Comparison of ENCODE assay signal across 20 cellular contexts in the genomic region with DNA sequence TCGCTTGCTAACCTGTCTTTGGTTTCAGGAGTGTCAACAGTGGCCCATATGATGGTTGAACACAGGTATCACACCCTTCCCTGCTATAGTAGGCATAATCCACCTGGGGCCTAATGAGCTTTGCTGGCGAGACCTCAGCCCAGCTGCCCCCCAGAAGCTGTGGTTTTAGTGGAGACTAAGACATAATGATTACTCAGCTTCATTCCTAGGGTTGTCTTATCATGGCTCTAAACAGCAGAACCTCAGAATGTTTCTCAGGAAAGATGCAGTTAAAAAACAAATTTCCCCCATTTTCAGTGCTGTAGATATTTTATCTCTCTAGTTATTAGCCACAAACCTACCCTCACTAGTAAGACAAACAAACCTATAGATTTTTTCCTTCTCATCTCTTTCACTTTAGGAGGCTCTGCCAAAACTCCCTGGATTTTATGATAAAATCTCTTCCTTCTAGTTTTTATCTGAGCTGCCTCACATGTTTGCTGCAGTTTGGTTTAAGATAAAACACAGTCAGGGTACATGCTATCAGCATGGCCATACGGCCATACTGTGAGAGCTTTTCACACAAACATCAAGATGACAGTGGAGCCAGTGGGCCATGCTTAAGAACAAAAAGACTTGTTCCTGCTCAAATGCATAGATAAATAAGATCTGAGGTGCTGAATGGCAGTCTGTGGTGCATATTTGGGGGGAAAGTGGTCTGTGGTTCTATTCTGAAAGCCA.
DNase-seq lines count a peak whose midpoint lies in the region; ATAC-seq and TF ChIP-seq lines count a peak whose summit lies in the region.
"Had no signal": no experiment of that assay in that cellular context is flagged by ENCODE, and none has a peak within 500 bp of the region (broad histone marks: within the 10 kb centered on the region; RNA-seq: fewer than 3 reads in every experiment).

No MANE protein-coding gene starts in this region.

- POLR2A ChIA-PET in CD4-positive, alpha-beta T cell (lab: Charles Lee) = interaction anchor here (1.6 kb wide), 1 partner anchor 90 kb away, joined by 6 read pairs; no protein-coding TSS in a partner anchor

- peak overlapping the region; percentile 46 for H3K27ac Mint-ChIP-seq in CD4-positive, alpha-beta T cell
- H3K27ac Mint-ChIP-seq: activated B cell treated with CpG ODN at 0.5 μM for 24 hours; stimulated activated naive CD8-positive, alpha-beta T cell treated with anti-CD3 and anti-CD28 coated beads, Interleukin-15, amount 100 ng/mL, for 72 hours had no signal

- H3K23ac ChIP-seq in mesendoderm (ENCODE audit: low read length) = no peak overlapping the region

- H2AK5ac ChIP-seq in mesendoderm (ENCODE audit: low read length) = no peak overlapping the region

- no peak overlapping the region for H3K4me3 ChIP-seq in HUES48 (ENCODE audit: low read depth, low read length)
- no peak overlapping the region for H3K4me3 ChIP-seq in mesendoderm (ENCODE audit: low read length)
- H3K4me3 ChIP-seq: mucosa of descending colon, sigmoid colon, upper lobe of left lung had no signal

- H3K4me1 ChIP-seq in HUES48 (ENCODE audit: control insufficient read depth, insufficient read depth, low read length) = peaks cover 16% of the 10 kb centered on the region
- H3K4me1 ChIP-seq in mesendoderm (ENCODE audit: control insufficient read depth, low read depth, low read length) = peaks cover 11% of the 10 kb centered on the region

- DNase-seq in CD4-positive, alpha-beta T cell = no peak
- peak; percentile 94 for DNase-seq in mesendoderm
- no peak for DNase-seq in GM03348 (ENCODE audit: low spot score)
- DNase-seq: activated B cell treated with CpG ODN at 0.5 μM for 24 hours; activated effector memory CD4-positive, alpha-beta T cell treated with anti-CD3 and anti-CD28 coated beads, Interleukin-2, amount 50 U/mL, for 16 hours; left cardiac atrium; mucosa of descending colon; MV-4-11; NCI-H1930; nucleus accumbens; sigmoid colon; stimulated activated CD4-positive, alpha-beta T cell treated with anti-CD3 and anti-CD28 coated beads, Interleukin-1b, Interleukin-23, amount 100 ng/mL, for 48 hours; stimulated activated naive CD8-positive, alpha-beta T cell treated with anti-CD3 and anti-CD28 coated beads, Interleukin-15, amount 100 ng/mL, for 72 hours; SW 1271; upper lobe of left lung had no signal

- H3K27ac ChIP-seq in CD4-positive, alpha-beta T cell (ENCODE audit: low read depth, low read length) = no peak overlapping the region
- H3K27ac ChIP-seq in HUES48 (ENCODE audit: low read depth, low read length) = peak overlapping the region; percentile 11
- peak overlapping the region; percentile 31 for H3K27ac ChIP-seq in VCaP
- H3K27ac ChIP-seq in mesendoderm (ENCODE audit: low read depth, low read length) = peak overlapping the region; percentile 83
- H3K27ac ChIP-seq: epithelial cell of prostate, sigmoid colon, upper lobe of left lung had no signal

- H3K36me3 ChIP-seq in HUES48 (ENCODE audit: control insufficient read depth, insufficient read depth, low read length) = no peaks in the 10 kb centered on the region
- H3K36me3 ChIP-seq in mesendoderm (ENCODE audit: control insufficient read depth, insufficient read depth, low read length) = no peaks in the 10 kb centered on the region
- H3K36me3 ChIP-seq: sigmoid colon, upper lobe of left lung had no signal

- H3K79me2 ChIP-seq in mesendoderm (ENCODE audit: control insufficient read depth, insufficient read depth, low read length) = no peaks in the 10 kb centered on the region

- ATAC-seq in CD4-positive, alpha-beta T cell (ENCODE audit: poor library complexity) = no peak
- ATAC-seq in HG03469 (IDR thresholded peaks at IDR 0.05; ENCODE audit: unreplicated experiment) (no peak), HG03196 (IDR thresholded peaks at IDR 0.05; ENCODE audit: unreplicated experiment) (no peak)
- ATAC-seq: left cardiac atrium; mucosa of descending colon; stimulated activated naive CD8-positive, alpha-beta T cell treated with anti-CD3 and anti-CD28 coated beads, Interleukin-15, amount 100 ng/mL, for 72 hours had no signal

- no peaks in the 10 kb centered on the region for H3K79me1 ChIP-seq in mesendoderm (ENCODE audit: low read length)

- H3K9ac ChIP-seq in HUES48 (ENCODE audit: low read depth, low read length) (no peak overlapping the region), mesendoderm (ENCODE audit: low read length) (no peak overlapping the region)

- no peaks in the 10 kb centered on the region for H3K9me3 Mint-ChIP-seq in CD4-positive, alpha-beta T cell
- H3K9me3 Mint-ChIP-seq: activated B cell treated with CpG ODN at 0.5 μM for 24 hours had no signal

- no peaks in the 10 kb centered on the region for H3K27me3 Mint-ChIP-seq in CD4-positive, alpha-beta T cell
- H3K27me3 Mint-ChIP-seq: activated B cell treated with CpG ODN at 0.5 μM for 24 hours; stimulated activated naive CD8-positive, alpha-beta T cell treated with anti-CD3 and anti-CD28 coated beads, Interleukin-15, amount 100 ng/mL, for 72 hours had no signal

- peak overlapping the region; percentile 35 for H2BK120ac ChIP-seq in mesendoderm (ENCODE audit: low read depth, low read length)

- H4K5ac ChIP-seq in mesendoderm (ENCODE audit: low read length) = no peak overlapping the region

- peak overlapping the region; percentile 32 for H3K18ac ChIP-seq in mesendoderm (ENCODE audit: low read length)

- peak overlapping the region; percentile 50 for H3K56ac ChIP-seq in mesendoderm (ENCODE audit: low read length)

- peak overlapping the region; percentile 21 for H3K4ac ChIP-seq in mesendoderm (ENCODE audit: low read depth, low read length)

- H3K4me1 Mint-ChIP-seq in CD4-positive, alpha-beta T cell (ENCODE audit: low read depth) = peaks cover 85% of the 10 kb centered on the region

- H3K9me3 ChIP-seq in CD4-positive, alpha-beta T cell (ENCODE audit: control insufficient read depth, low read length) = no peaks in the 10 kb centered on the region
- no peaks in the 10 kb centered on the region for H3K9me3 ChIP-seq in HUES48 (ENCODE audit: control insufficient read depth, insufficient read depth, low read length)
- H3K9me3 ChIP-seq: mucosa of descending colon, sigmoid colon, upper lobe of left lung had no signal

- no peak for TF ChIP-seq CTCF in CD4-positive, alpha-beta T cell (IDR thresholded peaks at IDR 0.05)
- TF ChIP-seq CTCF in VCaP (conservative IDR thresholded peaks at IDR 0.05) = no peak

- H2BK5ac ChIP-seq in mesendoderm (ENCODE audit: low read length) = no peak overlapping the region

- WGBS in mesendoderm (ENCODE audit: extremely low coverage, insufficient coverage, low lambda C conversion rate) = no CpG with 5 or more reads among the region's 3 CpGs

- intact Hi-C loops in CD4-positive, alpha-beta T cell (cut with DNase I, micrococcal nuclease) = loop anchor here in 1 of 2 experiments (5.0 kb wide), 1 partner anchor 75 kb away; no protein-coding TSS in a partner anchor

- H3K36me3 Mint-ChIP-seq in CD4-positive, alpha-beta T cell (ENCODE audit: low read depth) = peaks cover 10% of the 10 kb centered on the region

- no peak overlapping the region for H3K4me3 Mint-ChIP-seq in CD4-positive, alpha-beta T cell
- H3K4me3 Mint-ChIP-seq: activated B cell treated with CpG ODN at 0.5 μM for 24 hours had no signal

- H4K8ac ChIP-seq in mesendoderm (ENCODE audit: low read depth, low read length) = no peak overlapping the region

- H2BK15ac ChIP-seq in mesendoderm (replicated peaks; ENCODE audit: low read depth) = no peak overlapping the region

- CTCF ChIA-PET in CD4-positive, alpha-beta T cell (lab: Charles Lee) = no interaction called here

- H3K4me2 ChIP-seq in mesendoderm (ENCODE audit: low read length) = no peak overlapping the region

- no peaks in the 10 kb centered on the region for H3K27me3 ChIP-seq in CD4-positive, alpha-beta T cell (ENCODE audit: control insufficient read depth, insufficient read depth, low read length)
- H3K27me3 ChIP-seq in HUES48 (ENCODE audit: control insufficient read depth, insufficient read depth, low read length) = no peaks in the 10 kb centered on the region
- no peaks in the 10 kb centered on the region for H3K27me3 ChIP-seq in mesendoderm (ENCODE audit: insufficient read depth, low read length, poor library complexity)
- H3K27me3 ChIP-seq: sigmoid colon, upper lobe of left lung had no signal
